In the genomic region with DNA sequence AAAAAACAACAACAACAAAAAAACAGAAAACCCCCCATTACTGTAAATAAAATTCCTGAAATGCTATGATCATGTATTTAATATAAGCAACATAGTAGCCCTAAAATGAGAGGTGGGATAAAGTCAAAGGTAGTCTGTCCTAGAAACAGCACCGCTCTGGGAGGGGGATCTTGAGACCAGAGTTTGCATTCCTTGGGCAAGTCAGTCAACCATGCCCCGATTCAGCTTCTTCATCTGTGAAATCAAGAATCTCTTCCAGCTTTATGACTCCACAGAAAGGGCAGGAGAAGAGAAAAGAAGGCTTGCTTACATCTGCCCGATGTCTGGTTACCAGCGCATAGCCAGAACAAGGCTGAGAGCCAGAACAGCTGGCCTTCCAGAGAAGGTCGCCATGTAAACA, we compare ENCODE assay signal across 17 cellular contexts.
"Had no signal": no experiment of that assay in that cellular context is flagged by ENCODE, and none has a peak within 500 bp of the region (broad histone marks: within the 10 kb centered on the region; RNA-seq: fewer than 3 reads in every experiment).

No MANE protein-coding gene starts in this region.

- H3K4me3 Mint-ChIP-seq: activated naive CD8-positive, alpha-beta T cell treated with anti-CD3 and anti-CD28 coated beads, Interleukin-2, amount 10 ng/mL, durations not matched to agents 7 days and 5 days; effector memory CD8-positive, alpha-beta T cell; stimulated activated naive B cell treated with anti-CD40 and anti-IgM and Interleukin-4, amounts not matched to agents 10 μg/mL and 1 μg/mL and 100 μg/mL, for 72 hours; T-helper 1 cell treated with Interleukin-12 subunit alpha and Interleukin-12 subunit beta and Interleukin-4 antibody, amounts not matched to agents 30 μg/mL and 1 μg/mL, for 36 hours had no signal

- ATAC-seq: body of pancreas; effector memory CD8-positive, alpha-beta T cell; foreskin keratinocyte; left ventricle myocardium superior; stimulated activated naive B cell treated with anti-CD40 and anti-IgM and Interleukin-4, amounts not matched to agents 10 μg/mL and 1 μg/mL and 100 μg/mL, for 72 hours had no signal

- H3K27ac Mint-ChIP-seq: activated naive CD8-positive, alpha-beta T cell treated with anti-CD3 and anti-CD28 coated beads, Interleukin-2, amount 10 ng/mL, durations not matched to agents 7 days and 5 days; stimulated activated naive B cell treated with anti-CD40 and anti-IgM and Interleukin-4, amounts not matched to agents 10 μg/mL and 1 μg/mL and 100 μg/mL, for 72 hours; T-helper 1 cell treated with Interleukin-12 subunit alpha and Interleukin-12 subunit beta and Interleukin-4 antibody, amounts not matched to agents 30 μg/mL and 1 μg/mL, for 36 hours had no signal

- H3K27ac ChIP-seq: body of pancreas, epithelial cell of prostate, foreskin keratinocyte, thoracic aorta had no signal

- H3K36me3 ChIP-seq: thoracic aorta had no signal

- H3K9me3 ChIP-seq: body of pancreas had no signal

- DNase-seq: activated CD4-positive, alpha-beta T cell treated with anti-CD3 and anti-CD28 coated beads, Interleukin-2, amount 50 U/mL, for 48 hours; activated CD4-positive, CD25-positive, alpha-beta regulatory T cell treated with anti-CD3 and anti-CD28 coated beads, Interleukin-2, amount 50 U/mL, for 72 hours; activated naive CD8-positive, alpha-beta T cell treated with anti-CD3 and anti-CD28 coated beads, Interleukin-2, amount 10 ng/mL, durations not matched to agents 7 days and 5 days; activated T-cell treated with anti-CD3 and anti-CD28 coated beads for 4 hours; amygdala; body of pancreas; caudate nucleus; effector memory CD8-positive, alpha-beta T cell; foreskin keratinocyte; glutamatergic neuron; hypothalamus; kidney; left ventricle myocardium superior; stimulated activated naive B cell treated with anti-CD40 and anti-IgM and Interleukin-4, amounts not matched to agents 10 μg/mL and 1 μg/mL and 100 μg/mL, for 72 hours had no signal

- H3K4me3 ChIP-seq: body of pancreas, thoracic aorta had no signal

- H3K27me3 ChIP-seq: body of pancreas had no signal
